Comparison of ENCODE assay signal across 10 cellular contexts in the genomic region with DNA sequence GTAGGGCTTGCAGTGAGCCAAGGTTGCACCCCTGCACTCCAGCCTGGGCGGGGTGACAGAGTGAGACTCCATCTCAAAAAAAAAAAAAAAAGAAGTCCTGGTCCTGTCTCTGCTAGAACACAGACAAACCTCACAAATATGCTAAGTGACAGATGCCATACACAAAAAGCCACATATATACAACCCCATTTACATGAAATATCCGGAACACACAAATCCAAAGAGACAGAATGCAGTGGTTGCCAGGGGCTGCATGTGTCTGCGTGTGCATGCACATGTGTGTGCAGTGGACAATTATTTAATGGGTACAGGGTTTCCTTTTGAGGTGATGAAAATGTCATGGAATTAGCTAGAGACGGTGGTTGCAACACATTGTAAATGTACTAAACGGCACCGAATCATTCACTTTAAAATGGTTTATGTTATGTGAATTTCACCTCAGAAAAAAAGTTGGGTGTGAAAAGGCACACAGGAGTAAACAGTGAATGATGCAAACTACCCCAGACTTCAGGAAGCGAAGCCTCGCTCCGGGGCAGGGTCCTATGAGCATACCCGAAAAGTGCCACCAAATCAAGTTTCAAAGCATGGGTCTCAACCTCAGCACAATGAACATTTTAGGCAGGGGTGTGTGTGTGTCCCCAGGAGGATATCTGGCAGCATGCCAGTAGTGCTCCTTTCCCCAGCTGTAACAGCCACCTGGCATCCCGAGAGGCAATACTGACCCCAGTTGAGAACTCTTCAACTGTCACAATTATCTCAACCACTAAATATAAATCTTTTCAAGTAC. TPM values are rescaled to one million over a fixed set of nuclear protein-coding genes. Genes with fewer than 3 reads are reported as not detected.
DNase-seq lines count a peak whose midpoint lies in the region; ATAC-seq, FAIRE-seq and TF ChIP-seq lines count a peak whose summit lies in the region.
"Had no signal": no experiment of that assay in that cellular context is flagged by ENCODE, and none has a peak within 500 bp of the region (broad histone marks: within the 10 kb centered on the region; RNA-seq: fewer than 3 reads in every experiment).

No MANE protein-coding gene starts in this region.

- TF ChIP-seq CTCF in keratinocyte (optimal IDR thresholded peaks at IDR 0.05 in 1 of 3, IDR thresholded peaks at IDR 0.05 in 1 of 3, conservative IDR thresholded peaks at IDR 0.05 in 1 of 3; ENCODE audit: extremely low read depth in 1 of 3, insufficient read depth in 2 of 3, low read length in 3 of 3) (no peak), GM10266 (IDR thresholded peaks at IDR 0.05; ENCODE audit: control insufficient read depth, insufficient read depth, low read depth, missing control alignments) (no peak)

- no peak for DNase-seq in CD4-positive, alpha-beta memory T cell
- DNase-seq in GM23248 (no peak), NCI-H774 (lab: John Stamatoyannopoulos, UW) (peak; percentile 1), keratinocyte (ENCODE audit: low read depth, low spot score) (no peak), GM10266 (ENCODE audit: extremely low spot score) (no peak), KG1 (lab: John Stamatoyannopoulos, UW) (no peak), globus pallidus (ENCODE audit: low spot score) (no peak)
- DNase-seq: activated CD4-positive, alpha-beta T cell treated with anti-CD3 and anti-CD28 coated beads, Interleukin-2, amount 50 U/mL, for 1 hour had no signal

- CTCF ChIA-PET in CD4-positive, alpha-beta memory T cell (lab: Charles Lee; ENCODE audit: partially characterized antibody), result interaction anchor here (0.7 to 1.2 kb wide), 2 partner anchors 44 to 63 kb away, joined by 3 to 4 read pairs; no protein-coding TSS in a partner anchor

- dilution Hi-C loops in keratinocyte (cut with MboI; ENCODE audit: extremely low pct_ligation_motif_present, low sequenced_read_pairs), result no loop called here

- peaks cover 100% of the 10 kb centered on the region for H3K79me2 ChIP-seq in GM23248 (ENCODE audit: insufficient read depth)
- peaks cover 95% of the 10 kb centered on the region for H3K79me2 ChIP-seq in keratinocyte (ENCODE audit: control insufficient read depth, insufficient read depth, low read length)

- peaks cover 0 to 37% of the 10 kb centered on the region in 2 donors for H3K36me3 Mint-ChIP-seq in CD4-positive, alpha-beta memory T cell

- no peak overlapping the region for H3K4me3 ChIP-seq in CD4-positive, alpha-beta memory T cell (ENCODE audit: low read length in 2 of 2)
- no peak overlapping the region for H3K4me3 ChIP-seq in GM23248
- no peak overlapping the region for H3K4me3 ChIP-seq in keratinocyte (ENCODE audit: control insufficient read depth in 2 of 3, extremely low read depth in 1 of 3, insufficient read depth in 2 of 3, low read depth in 1 of 3, low read length in 3 of 3)
- H3K4me3 ChIP-seq: body of pancreas had no signal

- intact Hi-C loops in CD4-positive, alpha-beta memory T cell (cut with micrococcal nuclease), result no loop called here

- no peaks in the 10 kb centered on the region for H3K9me2 ChIP-seq in GM23248 (ENCODE audit: insufficient read depth)

- H3K4me3 Mint-ChIP-seq in CD4-positive, alpha-beta memory T cell, result peak overlapping the region in 3 of 8 donors; percentile 15 to 49 (median 32)

- H4K20me1 ChIP-seq in GM23248 (ENCODE audit: insufficient read depth) (peaks cover 26% of the 10 kb centered on the region), keratinocyte (ENCODE audit: control insufficient read depth, extremely low read depth, insufficient read depth, low read length) (peaks cover 40% of the 10 kb centered on the region)

- H3K4me2 ChIP-seq in GM23248 (ENCODE audit: unreplicated experiment), result no peak overlapping the region
- no peak overlapping the region for H3K4me2 ChIP-seq in keratinocyte (ENCODE audit: control insufficient read depth, extremely low read depth, insufficient read depth, low read depth, low read length)

- WGBS in GM23248 (ENCODE audit: low coverage in 1 of 2, low lambda C conversion rate in 2 of 2, missing lambda C conversion rate in 2 of 2), 2 experiments, result 60 to 68% methylated on average over 11 of the region's 11 CpGs

- H3K9me1 ChIP-seq in keratinocyte (ENCODE audit: control insufficient read depth, extremely low read depth, insufficient read depth, low read length), result no peaks in the 10 kb centered on the region

- H3K27me3 ChIP-seq in CD4-positive, alpha-beta memory T cell (ENCODE audit: insufficient read depth, low read length), result no peaks in the 10 kb centered on the region
- H3K27me3 ChIP-seq in GM23248 (replicated peaks; ENCODE audit: insufficient read depth), result no peaks in the 10 kb centered on the region
- no peaks in the 10 kb centered on the region for H3K27me3 ChIP-seq in keratinocyte (ENCODE audit: control insufficient read depth, extremely low read depth, insufficient read depth, low read length)
- H3K27me3 ChIP-seq: body of pancreas had no signal

- H2AFZ ChIP-seq in GM23248, result no peak overlapping the region
- no peak overlapping the region for H2AFZ ChIP-seq in keratinocyte (ENCODE audit: control insufficient read depth, low read length)

- peak overlapping the region; percentile 8 to 75 (median 42) for H3K27ac Mint-ChIP-seq in CD4-positive, alpha-beta memory T cell

- in situ Hi-C loops in GM23248 (cut with MboI), result no loop called here

- H3K9me3 ChIP-seq in CD4-positive, alpha-beta memory T cell (ENCODE audit: control insufficient read depth in 1 of 2, low read length in 2 of 2), result no peaks in the 10 kb centered on the region
- H3K9me3 ChIP-seq in GM23248 (ENCODE audit: low read depth), result no peaks in the 10 kb centered on the region
- no peaks in the 10 kb centered on the region for H3K9me3 ChIP-seq in keratinocyte (ENCODE audit: control insufficient read depth, low read depth, low read length)
- H3K9me3 ChIP-seq: body of pancreas had no signal

- peak; percentile 13 for FAIRE-seq in keratinocyte (lab: Jason Lieb, UNC)

- H3K4me1 ChIP-seq in CD4-positive, alpha-beta memory T cell (ENCODE audit: insufficient read depth, low read length), result peaks cover 56% of the 10 kb centered on the region
- peaks cover 40% of the 10 kb centered on the region for H3K4me1 ChIP-seq in GM23248 (ENCODE audit: insufficient read depth)
- peaks cover 6% of the 10 kb centered on the region for H3K4me1 ChIP-seq in keratinocyte (ENCODE audit: control insufficient read depth, extremely low read depth, insufficient read depth, low read length)

- peaks cover 41% of the 10 kb centered on the region for H3F3A ChIP-seq in GM23248 (ENCODE audit: insufficient read depth)

- no peaks in the 10 kb centered on the region for H3K27me3 Mint-ChIP-seq in CD4-positive, alpha-beta memory T cell

- H3K9me3 Mint-ChIP-seq in CD4-positive, alpha-beta memory T cell, result no peaks in the 10 kb centered on the region

- H3K27ac ChIP-seq in CD4-positive, alpha-beta memory T cell (ENCODE audit: low read depth, low read length), result no peak overlapping the region
- H3K27ac ChIP-seq in GM23248, result peak overlapping the region; percentile 84
- no peak overlapping the region for H3K27ac ChIP-seq in keratinocyte (ENCODE audit: control insufficient read depth, insufficient read depth, low read length)
- H3K27ac ChIP-seq: body of pancreas had no signal

- POLR2A ChIA-PET in CD4-positive, alpha-beta memory T cell (lab: Charles Lee; ENCODE audit: partially characterized antibody), result interaction anchor here (1.7 kb wide), 1 partner anchor 66 kb away, joined by 4 read pairs; no protein-coding TSS in a partner anchor

- H3K9ac ChIP-seq in GM23248 (peak overlapping the region; percentile 71; the same call in 1 of the 2 replicates), keratinocyte (ENCODE audit: control insufficient read depth, extremely low read depth, insufficient read depth, low read length) (no peak overlapping the region)

- ATAC-seq in GM19452 (IDR thresholded peaks at IDR 0.05; ENCODE audit: unreplicated experiment), result no peak
- ATAC-seq: body of pancreas had no signal

- no peaks in the 10 kb centered on the region for H3K36me3 ChIP-seq in CD4-positive, alpha-beta memory T cell (ENCODE audit: insufficient read depth, low read length)
- H3K36me3 ChIP-seq in GM23248 (ENCODE audit: low read depth), result peaks cover 5% of the 10 kb centered on the region; the same call in 1 of the 2 replicates
- peaks cover 7% of the 10 kb centered on the region in 2 experiments for H3K36me3 ChIP-seq in keratinocyte (ENCODE audit: control insufficient read depth in 2 of 2, extremely low read depth in 1 of 2, insufficient read depth in 2 of 2, low read length in 2 of 2)

- H3K4me1 Mint-ChIP-seq in CD4-positive, alpha-beta memory T cell, result peaks cover 41 to 74% (median 57%) of the 10 kb centered on the region in 4 donors

RNA-seq across cellular contexts. Expression of a gene that starts 48.3 kb away (rescaled TPM):
- total RNA-seq in CD4-positive, alpha-beta memory T cell, result 100 to 1,000 TPM; 257 to 276 TPM
- 100 to 1,000 TPM in 1 of 2 donors, 10 to 100 TPM in 1; 70.9 to 137 TPM for polyA plus RNA-seq in CD4-positive, alpha-beta memory T cell
- total RNA-seq in GM23248 (2014; rRNA removed; shearing (Covaris generic)), result 87.6 and 97.7 TPM in 2 replicates
- polyA plus RNA-seq in GM23248 (2016; fragmentation: Nextera tagmentation; extraction: Ambion mirVana) (92.0 and 148 TPM in 2 replicates), keratinocyte (352 to 441 TPM (median 364 TPM) in 3 replicates)
- polyA plus RNA-seq in keratinocyte (2011; ENCODE audit: low read depth), result 233 TPM
- 438 and 465 TPM in 2 replicates for polyA plus RNA-seq in keratinocyte (2011; cell fraction: cytosol; rRNA removed)
- polyA plus RNA-seq in keratinocyte (2011; cell fraction: nucleus; rRNA removed), result 268 and 296 TPM in 2 replicates
- polyA plus RNA-seq in keratinocyte (2012; ENCODE audit: low replicate concordance), result 230 and 477 TPM in 2 replicates
- 579 to 781 TPM (median 600 TPM) in 3 replicates for polyA minus RNA-seq in keratinocyte
- polyA minus RNA-seq in keratinocyte (2011; cell fraction: cytosol; rRNA and poly(A)+ RNA removed), result 406 TPM
- 112 and 177 TPM in 2 replicates for polyA minus RNA-seq in keratinocyte (2011; cell fraction: nucleus; rRNA and poly(A)+ RNA removed)
